Comparison of ENCODE assay signal across 1 cellular context in genomic region chr16:54291107-54291980, GRCh38.
TF ChIP-seq lines count a peak whose summit lies in the region.

No MANE protein-coding gene starts in this region.

TF ChIP-seq in WTC11, 78 proteins besides CTCF, POLR2A, EP300 and RAD21:
- TF ChIP-seq HMGXB4 (CRISPR knock-in tag; IDR thresholded peaks at IDR 0.05) (no peak), NR3C1 (CRISPR knock-in tag; conservative IDR thresholded peaks at IDR 0.05; ENCODE audit: low read depth) (no peak), GABPB1 (CRISPR knock-in tag; IDR thresholded peaks at IDR 0.05) (no peak), PRRX2 (CRISPR knock-in tag; IDR thresholded peaks at IDR 0.05) (no peak), FOXP1 (CRISPR knock-in tag; IDR thresholded peaks at IDR 0.05; ENCODE audit: borderline replicate concordance) (no peak), AFF4 (CRISPR knock-in tag; IDR thresholded peaks at IDR 0.05; ENCODE audit: borderline replicate concordance) (no peak), ZNF232 (CRISPR knock-in tag; IDR thresholded peaks at IDR 0.05) (no peak), ELF4 (CRISPR knock-in tag; IDR thresholded peaks at IDR 0.05; ENCODE audit: low read depth) (no peak), E2F5 (CRISPR knock-in tag; IDR thresholded peaks at IDR 0.05) (no peak), ETV6 (CRISPR knock-in tag; IDR thresholded peaks at IDR 0.05) (no peak), ZBTB21 (CRISPR knock-in tag; IDR thresholded peaks at IDR 0.05; ENCODE audit: borderline replicate concordance) (no peak)
- TF ChIP-seq, protein P1, sequence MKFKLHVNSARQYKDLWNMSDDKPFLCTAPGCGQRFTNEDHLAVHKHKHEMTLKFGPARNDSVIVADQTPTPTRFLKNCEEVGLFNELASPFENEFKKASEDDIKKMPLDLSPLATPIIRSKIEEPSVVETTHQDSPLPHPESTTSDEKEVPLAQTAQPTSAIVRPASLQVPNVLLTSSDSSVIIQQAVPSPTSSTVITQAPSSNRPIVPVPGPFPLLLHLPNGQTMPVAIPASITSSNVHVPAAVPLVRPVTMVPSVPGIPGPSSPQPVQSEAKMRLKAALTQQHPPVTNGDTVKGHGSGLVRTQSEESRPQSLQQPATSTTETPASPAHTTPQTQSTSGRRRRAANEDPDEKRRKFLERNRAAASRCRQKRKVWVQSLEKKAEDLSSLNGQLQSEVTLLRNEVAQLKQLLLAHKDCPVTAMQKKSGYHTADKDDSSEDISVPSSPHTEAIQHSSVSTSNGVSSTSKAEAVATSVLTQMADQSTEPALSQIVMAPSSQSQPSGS (CRISPR knock-in tag; IDR thresholded peaks at IDR 0.05; ENCODE audit: borderline replicate concordance, low read depth) = no peak
- TF ChIP-seq, protein P2, sequence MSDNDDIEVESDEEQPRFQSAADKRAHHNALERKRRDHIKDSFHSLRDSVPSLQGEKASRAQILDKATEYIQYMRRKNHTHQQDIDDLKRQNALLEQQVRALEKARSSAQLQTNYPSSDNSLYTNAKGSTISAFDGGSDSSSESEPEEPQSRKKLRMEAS (CRISPR knock-in tag; IDR thresholded peaks at IDR 0.05) = no peak
